ENCODE assay signal across 1 cellular context in the genomic region with DNA sequence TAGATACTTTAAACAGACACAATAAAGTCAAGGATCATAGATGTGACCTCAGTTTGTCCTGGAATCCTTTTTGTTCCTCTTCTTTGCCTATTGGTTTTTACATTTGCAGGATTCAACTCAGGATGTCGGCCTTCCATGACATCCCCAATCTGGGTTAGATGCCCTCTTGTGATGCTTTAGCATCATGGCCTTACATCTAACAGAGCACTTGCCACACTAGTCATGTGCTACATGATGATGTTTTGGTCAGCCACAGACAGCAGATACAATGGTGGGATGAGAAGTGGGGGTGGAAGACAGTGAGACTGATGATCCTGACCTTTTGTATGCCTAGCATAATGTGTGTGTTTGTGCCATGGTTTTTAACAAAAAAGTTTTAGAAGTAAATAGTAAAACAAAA.
TF ChIP-seq lines count a peak whose summit lies in the region.

No MANE protein-coding gene starts in this region.

TF ChIP-seq in GM23338, 12 proteins besides CTCF, POLR2A, EP300 and RAD21 (continued from another document):
- TF ChIP-seq, protein P1, sequence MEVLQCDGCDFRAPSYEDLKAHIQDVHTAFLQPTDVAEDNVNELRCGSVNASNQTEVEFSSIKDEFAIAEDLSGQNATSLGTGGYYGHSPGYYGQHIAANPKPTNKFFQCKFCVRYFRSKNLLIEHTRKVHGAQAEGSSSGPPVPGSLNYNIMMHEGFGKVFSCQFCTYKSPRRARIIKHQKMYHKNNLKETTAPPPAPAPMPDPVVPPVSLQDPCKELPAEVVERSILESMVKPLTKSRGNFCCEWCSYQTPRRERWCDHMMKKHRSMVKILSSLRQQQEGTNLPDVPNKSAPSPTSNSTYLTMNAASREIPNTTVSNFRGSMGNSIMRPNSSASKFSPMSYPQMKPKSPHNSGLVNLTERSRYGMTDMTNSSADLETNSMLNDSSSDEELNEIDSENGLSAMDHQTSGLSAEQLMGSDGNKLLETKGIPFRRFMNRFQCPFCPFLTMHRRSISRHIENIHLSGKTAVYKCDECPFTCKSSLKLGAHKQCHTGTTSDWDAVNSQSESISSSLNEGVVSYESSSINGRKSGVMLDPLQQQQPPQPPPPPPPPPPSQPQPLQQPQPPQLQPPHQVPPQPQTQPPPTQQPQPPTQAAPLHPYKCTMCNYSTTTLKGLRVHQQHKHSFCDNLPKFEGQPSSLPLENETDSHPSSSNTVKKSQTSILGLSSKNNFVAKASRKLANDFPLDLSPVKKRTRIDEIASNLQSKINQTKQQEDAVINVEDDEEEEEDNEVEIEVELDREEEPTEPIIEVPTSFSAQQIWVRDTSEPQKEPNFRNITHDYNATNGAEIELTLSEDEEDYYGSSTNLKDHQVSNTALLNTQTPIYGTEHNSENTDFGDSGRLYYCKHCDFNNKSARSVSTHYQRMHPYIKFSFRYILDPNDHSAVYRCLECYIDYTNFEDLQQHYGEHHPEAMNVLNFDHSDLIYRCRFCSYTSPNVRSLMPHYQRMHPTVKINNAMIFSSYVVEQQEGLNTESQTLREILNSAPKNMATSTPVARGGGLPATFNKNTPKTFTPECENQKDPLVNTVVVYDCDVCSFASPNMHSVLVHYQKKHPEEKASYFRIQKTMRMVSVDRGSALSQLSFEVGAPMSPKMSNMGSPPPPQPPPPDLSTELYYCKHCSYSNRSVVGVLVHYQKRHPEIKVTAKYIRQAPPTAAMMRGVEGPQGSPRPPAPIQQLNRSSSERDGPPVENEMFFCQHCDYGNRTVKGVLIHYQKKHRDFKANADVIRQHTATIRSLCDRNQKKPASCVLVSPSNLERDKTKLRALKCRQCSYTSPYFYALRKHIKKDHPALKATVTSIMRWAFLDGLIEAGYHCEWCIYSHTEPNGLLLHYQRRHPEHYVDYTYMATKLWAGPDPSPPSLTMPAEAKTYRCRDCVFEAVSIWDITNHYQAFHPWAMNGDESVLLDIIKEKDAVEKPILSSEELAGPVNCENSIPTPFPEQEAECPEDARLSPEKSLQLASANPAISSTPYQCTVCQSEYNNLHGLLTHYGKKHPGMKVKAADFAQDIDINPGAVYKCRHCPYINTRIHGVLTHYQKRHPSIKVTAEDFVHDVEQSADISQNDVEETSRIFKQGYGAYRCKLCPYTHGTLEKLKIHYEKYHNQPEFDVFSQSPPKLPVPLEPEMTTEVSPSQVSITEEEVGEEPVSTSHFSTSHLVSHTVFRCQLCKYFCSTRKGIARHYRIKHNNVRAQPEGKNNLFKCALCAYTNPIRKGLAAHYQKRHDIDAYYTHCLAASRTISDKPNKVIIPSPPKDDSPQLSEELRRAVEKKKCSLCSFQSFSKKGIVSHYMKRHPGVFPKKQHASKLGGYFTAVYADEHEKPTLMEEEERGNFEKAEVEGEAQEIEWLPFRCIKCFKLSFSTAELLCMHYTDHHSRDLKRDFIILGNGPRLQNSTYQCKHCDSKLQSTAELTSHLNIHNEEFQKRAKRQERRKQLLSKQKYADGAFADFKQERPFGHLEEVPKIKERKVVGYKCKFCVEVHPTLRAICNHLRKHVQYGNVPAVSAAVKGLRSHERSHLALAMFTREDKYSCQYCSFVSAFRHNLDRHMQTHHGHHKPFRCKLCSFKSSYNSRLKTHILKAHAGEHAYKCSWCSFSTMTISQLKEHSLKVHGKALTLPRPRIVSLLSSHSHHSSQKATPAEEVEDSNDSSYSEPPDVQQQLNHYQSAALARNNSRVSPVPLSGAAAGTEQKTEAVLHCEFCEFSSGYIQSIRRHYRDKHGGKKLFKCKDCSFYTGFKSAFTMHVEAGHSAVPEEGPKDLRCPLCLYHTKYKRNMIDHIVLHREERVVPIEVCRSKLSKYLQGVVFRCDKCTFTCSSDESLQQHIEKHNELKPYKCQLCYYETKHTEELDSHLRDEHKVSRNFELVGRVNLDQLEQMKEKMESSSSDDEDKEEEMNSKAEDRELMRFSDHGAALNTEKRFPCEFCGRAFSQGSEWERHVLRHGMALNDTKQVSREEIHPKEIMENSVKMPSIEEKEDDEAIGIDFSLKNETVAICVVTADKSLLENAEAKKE (CRISPR knock-in tag; IDR thresholded peaks at IDR 0.05), result no peak
- TF ChIP-seq EZH2 (IDR thresholded peaks at IDR 0.05; ENCODE audit: low read depth, unreplicated experiment) (no peak), STAT1 (IDR thresholded peaks at IDR 0.05; ENCODE audit: unreplicated experiment) (no peak), JUNB (IDR thresholded peaks at IDR 0.05; ENCODE audit: unreplicated experiment) (no peak), ZNF331 (CRISPR knock-in tag; IDR thresholded peaks at IDR 0.05; ENCODE audit: low read depth) (no peak), NANOG (IDR thresholded peaks at IDR 0.05; ENCODE audit: borderline replicate concordance) (no peak), EZH2phosphoT487 (IDR thresholded peaks at IDR 0.05; ENCODE audit: unreplicated experiment) (no peak)
- TF ChIP-seq, protein P2, sequence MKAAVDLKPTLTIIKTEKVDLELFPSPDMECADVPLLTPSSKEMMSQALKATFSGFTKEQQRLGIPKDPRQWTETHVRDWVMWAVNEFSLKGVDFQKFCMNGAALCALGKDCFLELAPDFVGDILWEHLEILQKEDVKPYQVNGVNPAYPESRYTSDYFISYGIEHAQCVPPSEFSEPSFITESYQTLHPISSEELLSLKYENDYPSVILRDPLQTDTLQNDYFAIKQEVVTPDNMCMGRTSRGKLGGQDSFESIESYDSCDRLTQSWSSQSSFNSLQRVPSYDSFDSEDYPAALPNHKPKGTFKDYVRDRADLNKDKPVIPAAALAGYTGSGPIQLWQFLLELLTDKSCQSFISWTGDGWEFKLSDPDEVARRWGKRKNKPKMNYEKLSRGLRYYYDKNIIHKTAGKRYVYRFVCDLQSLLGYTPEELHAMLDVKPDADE (IDR thresholded peaks at IDR 0.05), result no peak
